In the genomic region with DNA sequence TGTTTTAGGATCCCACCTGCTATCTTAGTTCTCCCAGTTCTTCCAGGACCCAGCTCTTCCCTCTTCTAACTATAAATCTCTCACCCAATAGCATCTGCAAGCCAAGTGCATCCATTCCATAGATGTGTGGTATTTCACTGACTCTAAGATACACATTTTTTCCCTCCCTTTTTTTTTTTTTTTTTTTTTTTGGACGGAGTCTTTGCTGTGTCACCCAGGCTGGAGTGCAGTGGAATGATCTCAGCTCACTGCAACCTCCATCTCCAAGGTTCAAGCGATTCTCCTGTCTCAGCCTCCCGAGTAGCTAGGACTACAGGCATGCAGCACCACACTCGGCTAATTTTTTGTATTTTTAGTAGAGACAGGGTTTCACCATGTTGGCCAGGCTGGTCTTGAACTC, we compare ENCODE assay signal across 9 cellular contexts. TPM values are rescaled to one million over a fixed set of nuclear protein-coding genes. Genes with fewer than 3 reads are reported as not detected.
DNase-seq lines count a peak whose midpoint lies in the region; ATAC-seq and TF ChIP-seq lines count a peak whose summit lies in the region.
"Not testable (repeated sequence)": the region's sequence is repeated elsewhere in the genome, so short reads cannot be mapped to it uniquely, and the experiment has no call there.
"Had no signal": no experiment of that assay in that cellular context is flagged by ENCODE, and none has a peak within 500 bp of the region (broad histone marks: within the 10 kb centered on the region; RNA-seq: fewer than 3 reads in every experiment).

No MANE protein-coding gene starts in this region.

- H3K27ac ChIP-seq in BLaER1; HCT116 (ENCODE audit: low read depth, low read length); smooth muscle cell (ENCODE audit: low read depth): not testable (repeated sequence)
- H3K27ac ChIP-seq in PC-3 (ENCODE audit: low read length) (peak overlapping the region; percentile 87), brain microvascular endothelial cell (peak overlapping the region; percentile 93)

- H4K20me1 ChIP-seq in BLaER1 = peaks cover 58% of the 10 kb centered on the region
- not testable (repeated sequence) for H4K20me1 ChIP-seq in HCT116 (ENCODE audit: insufficient read depth)
- peaks cover 18% of the 10 kb centered on the region; the same call in 1 of the 2 replicates for H4K20me1 ChIP-seq in PC-3 (ENCODE audit: low read length)
- peaks cover 35% of the 10 kb centered on the region for H4K20me1 ChIP-seq in smooth muscle cell (ENCODE audit: low read depth)

- H3F3A ChIP-seq in PC-3 (ENCODE audit: low read length, unreplicated experiment); smooth muscle cell (ENCODE audit: low read depth): not testable (repeated sequence)

- RAD21 ChIA-PET in HCT116 (lab: Charles Lee; ENCODE audit: low non-redundant PET in 1 of 2, low total read pairs in 2 of 2, uncharacterized antibody in 2 of 2, unreplicated experiment in 2 of 2) = not testable (repeated sequence)

- TF ChIP-seq POLR2A in HCT116 (IDR thresholded peaks at IDR 0.05; ENCODE audit: borderline replicate concordance, extremely low read depth, insufficient read depth, insufficient read length) = not testable (repeated sequence)

- H3K4me2 ChIP-seq in BLaER1 (peak overlapping the region; percentile 92), HCT116 (ENCODE audit: low read length) (peak overlapping the region; percentile 82), PC-3 (ENCODE audit: low read length) (peak overlapping the region; percentile 99), smooth muscle cell (peak overlapping the region; percentile 88)

- H2AFZ ChIP-seq in HCT116 (ENCODE audit: low read depth, low read length, poor library complexity, severe bottlenecking); PC-3 (ENCODE audit: low read length); smooth muscle cell (ENCODE audit: low read depth): not testable (repeated sequence)

- not testable (repeated sequence) for ATAC-seq in HCT116; PC-3; activated CD8-positive, alpha-beta T cell treated with anti-CD3 and anti-CD28 coated beads, Interleukin-2, amount 10 ng/mL, durations not matched to agents 7 days and 5 days

- H3K27me3 Mint-ChIP-seq in activated CD8-positive, alpha-beta T cell treated with anti-CD3 and anti-CD28 coated beads, Interleukin-2, amount 10 ng/mL, durations not matched to agents 7 days and 5 days (ENCODE audit: low read depth) = not testable (repeated sequence)

- TF ChIP-seq RAD21 in HCT116 (IDR thresholded peaks at IDR 0.05; ENCODE audit: low read depth) = not testable (repeated sequence)

- peaks cover 68% of the 10 kb centered on the region for H3K36me3 Mint-ChIP-seq in activated CD8-positive, alpha-beta T cell treated with anti-CD3 and anti-CD28 coated beads, Interleukin-2, amount 10 ng/mL, durations not matched to agents 7 days and 5 days (ENCODE audit: low read depth)

- H3K79me2 ChIP-seq in HCT116 (ENCODE audit: insufficient read depth, low read length) (peaks cover 54% of the 10 kb centered on the region), PC-3 (ENCODE audit: low read length) (peaks cover 57% of the 10 kb centered on the region), smooth muscle cell (ENCODE audit: low read depth) (peaks cover 35% of the 10 kb centered on the region)

- H3K4me1 ChIP-seq in BLaER1 (peaks cover 29% of the 10 kb centered on the region), HCT116 (ENCODE audit: control insufficient read depth in 1 of 2, insufficient read depth in 2 of 2, low read length in 2 of 2) (peaks cover 22 to 40% of the 10 kb centered on the region in 2 experiments), PC-3 (ENCODE audit: insufficient read depth, low read length) (peaks cover 40% of the 10 kb centered on the region), mononuclear cell (ENCODE audit: insufficient read depth, low read length) (peaks cover 49% of the 10 kb centered on the region), smooth muscle cell (ENCODE audit: low read depth) (peaks cover 12% of the 10 kb centered on the region)

- H3K27me3 ChIP-seq in BLaER1; HCT116 (ENCODE audit: insufficient read depth, low read length); PC-3 (ENCODE audit: low read length); brain microvascular endothelial cell (replicated peaks); mononuclear cell (ENCODE audit: insufficient read depth, low read length); smooth muscle cell (ENCODE audit: low read depth): not testable (repeated sequence)

- peaks cover 12% of the 10 kb centered on the region for H3K9me3 Mint-ChIP-seq in activated CD8-positive, alpha-beta T cell treated with anti-CD3 and anti-CD28 coated beads, Interleukin-2, amount 10 ng/mL, durations not matched to agents 7 days and 5 days (ENCODE audit: insufficient read depth)

- CTCF ChIA-PET in HCT116 (lab: Charles Lee) = not testable (repeated sequence)
- CTCF ChIA-PET in PC-3 (lab: Charles Lee) = interaction anchor here (0.7 to 1.0 kb wide), 3 partner anchors 10 to 49 kb away, joined by 3 to 5 read pairs (median 3); no protein-coding TSS in a partner anchor
- CTCF ChIA-PET in activated CD8-positive, alpha-beta T cell treated with anti-CD3 and anti-CD28 coated beads, Interleukin-2, amount 10 ng/mL, durations not matched to agents 7 days and 5 days (lab: Charles Lee) = interaction anchor here (0.9 to 13.9 kb wide), 6 partner anchors 9 to 86 kb away, joined by 3 to 274 read pairs (median 4); no protein-coding TSS in a partner anchor

- BruUV-seq in HCT116 (replicated peaks; lab: Mats Ljungman, UMichigan); PC-3 (replicated peaks; lab: Mats Ljungman, UMichigan): not testable (repeated sequence)

- not testable (repeated sequence) for H3K9me3 ChIP-seq in BLaER1; HCT116 (ENCODE audit: control insufficient read depth in 1 of 2, insufficient read depth in 1 of 2, low read depth in 1 of 2, low read length in 2 of 2); PC-3 (ENCODE audit: low read length); mononuclear cell (ENCODE audit: low read depth, low read length); smooth muscle cell (replicated peaks; ENCODE audit: low read depth)

- H3K36me3 ChIP-seq in BLaER1 (peaks cover 48% of the 10 kb centered on the region), HCT116 (ENCODE audit: control insufficient read depth in 1 of 2, insufficient read depth in 2 of 2, low read length in 2 of 2) (peaks cover 30 to 32% of the 10 kb centered on the region in 2 experiments; a peak in 3 of 4 replicates), PC-3 (ENCODE audit: low read depth, low read length) (peaks cover 34% of the 10 kb centered on the region), brain microvascular endothelial cell (replicated peaks) (peaks cover 24% of the 10 kb centered on the region)
- H3K36me3 ChIP-seq in smooth muscle cell (ENCODE audit: low read depth) = not testable (repeated sequence)

- H3K4me3 Mint-ChIP-seq in activated CD8-positive, alpha-beta T cell treated with anti-CD3 and anti-CD28 coated beads, Interleukin-2, amount 10 ng/mL, durations not matched to agents 7 days and 5 days = peak overlapping the region; percentile 93

- H3K9me2 ChIP-seq in HCT116 (ENCODE audit: insufficient read depth); PC-3 (replicated peaks; ENCODE audit: low read length): not testable (repeated sequence)

- POLR2A ChIA-PET in HCT116 (lab: Charles Lee) = interaction anchor here (0.7 kb wide), 1 partner anchor 329 kb away, joined by 3 read pairs; no protein-coding TSS in a partner anchor
- POLR2A ChIA-PET in PC-3 (lab: Charles Lee; ENCODE audit: unreplicated experiment) = interaction anchor here (0.6 to 0.7 kb wide), 3 partner anchors 24 to 722 kb away, joined by 3 to 34 read pairs (median 6); no protein-coding TSS in a partner anchor
- POLR2A ChIA-PET in activated CD8-positive, alpha-beta T cell treated with anti-CD3 and anti-CD28 coated beads, Interleukin-2, amount 10 ng/mL, durations not matched to agents 7 days and 5 days (lab: Charles Lee) = interaction anchor here (0.8 to 1.4 kb wide), 4 partner anchors 10 to 27 kb away, joined by 3 to 6 read pairs (median 4); a partner anchor contains a TSS

- H3K4me3 ChIP-seq in BLaER1 (peak overlapping the region; percentile 95), PC-3 (ENCODE audit: low read length) (peak overlapping the region; percentile 95), brain microvascular endothelial cell (ENCODE audit: low read depth, low read length) (peak overlapping the region; percentile 87), fibroblast of mammary gland (ENCODE audit: control insufficient read depth, low read depth, low read length) (peak overlapping the region; percentile 90), mononuclear cell (ENCODE audit: low read length) (peak overlapping the region; percentile 92), smooth muscle cell (peak overlapping the region; percentile 77)
- not testable (repeated sequence) for H3K4me3 ChIP-seq in HCT116 (replicated peaks in 1 of 2; ENCODE audit: low read depth in 1 of 2, low read length in 2 of 2)

- H3K4me1 Mint-ChIP-seq in activated CD8-positive, alpha-beta T cell treated with anti-CD3 and anti-CD28 coated beads, Interleukin-2, amount 10 ng/mL, durations not matched to agents 7 days and 5 days (ENCODE audit: low read depth) = peaks cover 55% of the 10 kb centered on the region

- 81% methylated on average over 4 of the region's 4 CpGs for WGBS in smooth muscle cell (ENCODE audit: low lambda C conversion rate)

- not testable (repeated sequence) for DNase-seq in HCT116 (ENCODE audit: low read depth, low spot score); PC-3; activated CD8-positive, alpha-beta T cell treated with anti-CD3 and anti-CD28 coated beads, Interleukin-2, amount 10 ng/mL, durations not matched to agents 7 days and 5 days; brain microvascular endothelial cell; fibroblast of mammary gland (ENCODE audit: low read depth); smooth muscle cell (lab: John Stamatoyannopoulos, UW; ENCODE audit: unreplicated experiment)

- intact Hi-C loops in HCT116 (cut with micrococcal nuclease); PC-3 (cut with micrococcal nuclease): not testable (repeated sequence)

- TF ChIP-seq CTCF in HCT116 (IDR thresholded peaks at IDR 0.05 in 2 of 3, conservative IDR thresholded peaks at IDR 0.05 in 1 of 3; ENCODE audit: borderline replicate concordance in 1 of 3, insufficient read depth in 1 of 3, low read depth in 2 of 3, low read length in 2 of 3); PC-3 (conservative IDR thresholded peaks at IDR 0.05; ENCODE audit: low read depth, low read length); brain microvascular endothelial cell (IDR thresholded peaks at IDR 0.05; ENCODE audit: low read depth, low read length, missing control alignments); fibroblast of mammary gland (conservative IDR thresholded peaks at IDR 0.05; ENCODE audit: control insufficient read depth, insufficient read depth, low read depth, low read length); smooth muscle cell (IDR thresholded peaks at IDR 0.05; ENCODE audit: borderline replicate concordance, insufficient read depth, poor library complexity, severe bottlenecking): not testable (repeated sequence)

- peak overlapping the region; percentile 98; the same call in 1 of the 2 replicates for H3K9ac ChIP-seq in BLaER1
- not testable (repeated sequence) for H3K9ac ChIP-seq in HCT116 (ENCODE audit: low read length); smooth muscle cell (ENCODE audit: low read depth)
- peak overlapping the region; percentile 99 for H3K9ac ChIP-seq in PC-3 (ENCODE audit: low read length)

- H3K27ac Mint-ChIP-seq in activated CD8-positive, alpha-beta T cell treated with anti-CD3 and anti-CD28 coated beads, Interleukin-2, amount 10 ng/mL, durations not matched to agents 7 days and 5 days = peak overlapping the region; percentile 86

- in situ Hi-C loops in brain microvascular endothelial cell (cut with HindIII; ENCODE audit: low pct_ligation_motif_present, low sequenced_read_pairs) = not testable (repeated sequence)

RNA-seq across cellular contexts. Expression of a gene that starts 1.7 kb away (rescaled TPM):
- 64.1 TPM for total RNA-seq in HCT116 (2021; ENCODE audit: unreplicated experiment)
- 21.4 and 22.9 TPM in 2 replicates for polyA plus RNA-seq in HCT116 (2012)
- total RNA-seq in PC-3 (2014; rRNA removed) = 25.1 and 26.4 TPM in 2 replicates
- total RNA-seq in activated CD8-positive, alpha-beta T cell treated with anti-CD3 and anti-CD28 coated beads, Interleukin-2, amount 10 ng/mL, durations not matched to agents 7 days and 5 days = 100 to 1,000 TPM; 111 to 115 TPM
- 13.7 TPM for total RNA-seq in mononuclear cell
- 13.4 and 22.0 TPM in 2 replicates for total RNA-seq in smooth muscle cell
- 8.1 and 10.7 TPM in 2 replicates for polyA plus RNA-seq in smooth muscle cell

RNA-seq across cellular contexts. Expression of a gene that starts 5.1 kb away (rescaled TPM):
- total RNA-seq in HCT116 (2021; ENCODE audit: unreplicated experiment) = 9.9 TPM
- 4.1 and 5.3 TPM in 2 replicates for polyA plus RNA-seq in HCT116 (2012)
- total RNA-seq in PC-3 (2014; rRNA removed) = 5.2 and 6.2 TPM in 2 replicates
- total RNA-seq in activated CD8-positive, alpha-beta T cell treated with anti-CD3 and anti-CD28 coated beads, Interleukin-2, amount 10 ng/mL, durations not matched to agents 7 days and 5 days = under 1 TPM; 0.29 to 0.65 TPM
- 0.10 TPM for total RNA-seq in mononuclear cell
- total RNA-seq in smooth muscle cell = 0.99 and 9.1 TPM in 2 replicates
- 0.93 and 4.0 TPM in 2 replicates for polyA plus RNA-seq in smooth muscle cell

RNA-seq across cellular contexts. Expression of a gene that starts 26.0 kb away (rescaled TPM):
- total RNA-seq in HCT116 (2021; ENCODE audit: unreplicated experiment) = 0.47 TPM
- 0.56 and 0.94 TPM in 2 replicates for polyA plus RNA-seq in HCT116 (2012)
- 0.55 and 0.69 TPM in 2 replicates for total RNA-seq in PC-3 (2014; rRNA removed)
- total RNA-seq in activated CD8-positive, alpha-beta T cell treated with anti-CD3 and anti-CD28 coated beads, Interleukin-2, amount 10 ng/mL, durations not matched to agents 7 days and 5 days = under 1 TPM in 1 of 2 experiments, not detected in 1; 0.13 TPM
- total RNA-seq in mononuclear cell = 0.21 TPM
- not detected in 2 replicates for total RNA-seq in smooth muscle cell
- not detected in 2 replicates for polyA plus RNA-seq in smooth muscle cell
- total RNA-seq: thyroid gland had no signal

RNA-seq across cellular contexts. Expression of a gene that starts 26.6 kb away (rescaled TPM):
- total RNA-seq in HCT116 (2021; ENCODE audit: unreplicated experiment) (83.6 TPM), PC-3 (2014; rRNA removed) (111 and 117 TPM in 2 replicates), mononuclear cell (245 TPM), smooth muscle cell (102 and 158 TPM in 2 replicates)
- 61.7 and 84.4 TPM in 2 replicates for polyA plus RNA-seq in HCT116 (2012)
- 100 to 1,000 TPM; 254 to 255 TPM for total RNA-seq in activated CD8-positive, alpha-beta T cell treated with anti-CD3 and anti-CD28 coated beads, Interleukin-2, amount 10 ng/mL, durations not matched to agents 7 days and 5 days
- polyA plus RNA-seq in smooth muscle cell = 105 and 136 TPM in 2 replicates
